ENCODE assay signal across 9 cellular contexts in genomic region chr10:63173468-63174227, GRCh38. TPM values are rescaled to one million over a fixed set of nuclear protein-coding genes. Genes with fewer than 3 reads are reported as not detected.
A peak's percentile ranks its signal among the peaks of the same experiment; 100 is the strongest.
DNase-seq lines count a peak whose midpoint lies in the region; ATAC-seq and TF ChIP-seq lines count a peak whose summit lies in the region.
"Had no signal": no experiment of that assay in that cellular context is flagged by ENCODE, and none has a peak within 500 bp of the region (broad histone marks: within the 10 kb centered on the region; RNA-seq: fewer than 3 reads in every experiment).

No MANE protein-coding gene starts in this region.

- no peak for TF ChIP-seq EP300 in gastroesophageal sphincter (IDR thresholded peaks at IDR 0.05)

- H3K27me3 ChIP-seq in MM.1S (replicated peaks; ENCODE audit: insufficient read depth, low read length) = no peaks in the 10 kb centered on the region
- H3K27me3 ChIP-seq in gastroesophageal sphincter = no peaks in the 10 kb centered on the region
- H3K27me3 ChIP-seq in BE2C = no peaks in the 10 kb centered on the region

- H3K9me2 ChIP-seq in MM.1S (replicated peaks; ENCODE audit: insufficient read depth, low read length) = no peaks in the 10 kb centered on the region

- H3K36me3 ChIP-seq in MM.1S (replicated peaks; ENCODE audit: insufficient read depth, low read length) (no peaks in the 10 kb centered on the region; the same call in 1 of the 2 replicates), gastroesophageal sphincter (peaks cover 3 to 71% of the 10 kb centered on the region in 2 donors), BE2C (peaks cover 41% of the 10 kb centered on the region)

- no peak overlapping the region for H3K4me3 ChIP-seq in MM.1S (ENCODE audit: low read length)
- H3K4me3 ChIP-seq in gastroesophageal sphincter = no peak overlapping the region
- no peak overlapping the region for H3K4me3 ChIP-seq in BE2C (ENCODE audit: low read depth, low read length)
- H3K4me3 ChIP-seq: thoracic aorta had no signal

- ATAC-seq in HG02571 (IDR thresholded peaks at IDR 0.05; ENCODE audit: unreplicated experiment) = peak; percentile 97
- ATAC-seq in gastroesophageal sphincter = no peak

- no peak overlapping the region for H2AFZ ChIP-seq in MM.1S (ENCODE audit: low read length)

- no peaks in the 10 kb centered on the region for H4K20me1 ChIP-seq in MM.1S (ENCODE audit: insufficient read depth, low read length)

- H3F3A ChIP-seq in MM.1S (ENCODE audit: insufficient read depth, low read length) = peaks cover 9% of the 10 kb centered on the region

- DNase-seq in activated CD4-positive, alpha-beta T cell treated with anti-CD3 and anti-CD28 coated beads, Interleukin-2, amount 10 ng/mL, durations not matched to agents 24 days and 14 days = peak; percentile 72
- DNase-seq in activated CD4-positive, alpha-beta T cell treated with anti-CD3 and anti-CD28 coated beads, Interleukin-2, amount 50 U/mL, for 48 hours = no peak
- peak; percentile 67 for DNase-seq in MM.1S
- DNase-seq in AML-193 (lab: John Stamatoyannopoulos, UW) = no peak
- no peak for DNase-seq in BE2C

- peaks cover 63% of the 10 kb centered on the region for H3K36me3 Mint-ChIP-seq in activated CD4-positive, alpha-beta T cell treated with anti-CD3 and anti-CD28 coated beads, Interleukin-2, amount 10 ng/mL, durations not matched to agents 24 days and 14 days (ENCODE audit: low read depth)
- H3K36me3 Mint-ChIP-seq in nephron (ENCODE audit: low read depth) = peaks cover 76% of the 10 kb centered on the region

- H3K9me3 ChIP-seq in MM.1S (replicated peaks; ENCODE audit: insufficient read depth, low read length) (no peaks in the 10 kb centered on the region), gastroesophageal sphincter (no peaks in the 10 kb centered on the region), BE2C (no peaks in the 10 kb centered on the region)
- H3K9me3 ChIP-seq: thoracic aorta had no signal

- intact Hi-C loops in activated CD4-positive, alpha-beta T cell treated with anti-CD3 and anti-CD28 coated beads, Interleukin-2, amount 10 ng/mL, durations not matched to agents 24 days and 14 days (cut with micrococcal nuclease) = loop anchor here (1.0 to 5.0 kb wide), 9 partner anchors 31 to 991 kb away; partner anchors contain the start of genes JMJD1C and REEP3

- no peaks in the 10 kb centered on the region for H3K27me3 Mint-ChIP-seq in activated CD4-positive, alpha-beta T cell treated with anti-CD3 and anti-CD28 coated beads, Interleukin-2, amount 10 ng/mL, durations not matched to agents 24 days and 14 days
- no peaks in the 10 kb centered on the region for H3K27me3 Mint-ChIP-seq in nephron (ENCODE audit: low read depth)

- H3K4me3 Mint-ChIP-seq in activated CD4-positive, alpha-beta T cell treated with anti-CD3 and anti-CD28 coated beads, Interleukin-2, amount 10 ng/mL, durations not matched to agents 24 days and 14 days = peak overlapping the region; percentile 41
- no peak overlapping the region for H3K4me3 Mint-ChIP-seq in nephron

- H3K4me1 Mint-ChIP-seq in activated CD4-positive, alpha-beta T cell treated with anti-CD3 and anti-CD28 coated beads, Interleukin-2, amount 10 ng/mL, durations not matched to agents 24 days and 14 days = peaks cover 52% of the 10 kb centered on the region
- H3K4me1 Mint-ChIP-seq in nephron = peaks cover 28% of the 10 kb centered on the region

- TF ChIP-seq CTCF in MM.1S (IDR thresholded peaks at IDR 0.05; ENCODE audit: low read length) = no peak
- TF ChIP-seq CTCF in nephron (IDR thresholded peaks at IDR 0.05; ENCODE audit: unreplicated experiment in 3 of 3) = no peak
- no peak for TF ChIP-seq CTCF in gastroesophageal sphincter (IDR thresholded peaks at IDR 0.05)
- no peak for TF ChIP-seq CTCF in BE2C (IDR thresholded peaks at IDR 0.05; ENCODE audit: low read depth, low read length)

- no peak for TF ChIP-seq POLR2A in gastroesophageal sphincter (IDR thresholded peaks at IDR 0.05)

- peaks cover 11% of the 10 kb centered on the region for H3K9me3 Mint-ChIP-seq in activated CD4-positive, alpha-beta T cell treated with anti-CD3 and anti-CD28 coated beads, Interleukin-2, amount 10 ng/mL, durations not matched to agents 24 days and 14 days
- no peaks in the 10 kb centered on the region for H3K9me3 Mint-ChIP-seq in nephron

- H3K4me1 ChIP-seq in MM.1S (ENCODE audit: low read length) (peaks cover 21% of the 10 kb centered on the region), gastroesophageal sphincter (peaks cover 0 to 31% (median 0%) of the 10 kb centered on the region in 3 donors), BE2C (no peaks in the 10 kb centered on the region)

- peak overlapping the region; percentile 81 for H3K27ac Mint-ChIP-seq in activated CD4-positive, alpha-beta T cell treated with anti-CD3 and anti-CD28 coated beads, Interleukin-2, amount 10 ng/mL, durations not matched to agents 24 days and 14 days
- peak overlapping the region; percentile 37 to 78 (median 67) for H3K27ac Mint-ChIP-seq in nephron

- H3K4me2 ChIP-seq in MM.1S (ENCODE audit: low read depth, low read length) = peak overlapping the region; percentile 22; the same call in 1 of the 2 replicates

- 83 to 100% methylated on average over 1 of the region's 1 CpG for WGBS in gastroesophageal sphincter (ENCODE audit: low coverage in 1 of 2), 2 donors

- H3K9ac ChIP-seq in MM.1S (ENCODE audit: low read length) = no peak overlapping the region

- H3K27ac ChIP-seq in MM.1S (ENCODE audit: low read length) (peak overlapping the region; percentile 7; the same call in 1 of the 2 replicates), gastroesophageal sphincter (no peak overlapping the region)
- H3K27ac ChIP-seq: thoracic aorta had no signal

- peaks cover 11% of the 10 kb centered on the region for H3K79me2 ChIP-seq in MM.1S (ENCODE audit: low read length)

RNA-seq across cellular contexts. Expression of gene NRBF2, which starts 40.5 kb away (rescaled TPM):
- 29.1 and 29.9 TPM in 2 replicates for total RNA-seq in activated CD4-positive, alpha-beta T cell treated with anti-CD3 and anti-CD28 coated beads, Interleukin-2, amount 10 ng/mL, durations not matched to agents 24 days and 14 days
- total RNA-seq in gastroesophageal sphincter = 10 to 100 TPM in 3 of 4 donors, 1 to 10 TPM in 1; 8.6 to 17.2 (median 12.3) TPM
- polyA plus RNA-seq in BE2C (2012; ENCODE audit: insufficient read depth, insufficient read length, low read depth) = 20.7 TPM

Comparison
In these comparisons a context has a peak if more than half of its experiments do, and no peak if none do; other contexts are left out.
1. DNase-seq: peak in activated CD4-positive, alpha-beta T cell treated with anti-CD3 and anti-CD28 coated beads, Interleukin-2, amount 10 ng/mL, durations not matched to agents 24 days and 14 days (single experiment) and MM.1S (single experiment); none in activated CD4-positive, alpha-beta T cell treated with anti-CD3 and anti-CD28 coated beads, Interleukin-2, amount 50 U/mL, for 48 hours (0 of 2), AML-193 (0 of 2) and BE2C (single experiment).